ENCODE assay signal across 1 cellular context in genomic region chr19:488505-489417, GRCh38.
TF ChIP-seq lines count a peak whose summit lies in the region.

No MANE protein-coding gene starts in this region.

TF ChIP-seq in K562, 482 proteins besides CTCF, POLR2A, EP300 and RAD21 (continued from another document):
- TF ChIP-seq HMGXB4 (CRISPR knock-in tag; IDR thresholded peaks at IDR 0.05) (peak; percentile 70; the same call in 1 of the 2 replicates), GTF2E2 (tag; IDR thresholded peaks at IDR 0.05) (peak; percentile 21), ZNF384 (IDR thresholded peaks at IDR 0.05; ENCODE audit: low read depth, low read length) (0 out of 2 replicates have a peak, but pooled peaks have one; percentile 7), ZNF766 (CRISPR knock-in tag; conservative IDR thresholded peaks at IDR 0.05) (peak; percentile 78; the same call in 1 of the 2 replicates)
TF ChIP-seq in K562: peak in this region for 146.
